In genomic region chr16:53159781-53160436, GRCh38 we compare ENCODE assay signal across 8 cellular contexts.
DNase-seq lines count a peak whose midpoint lies in the region; ATAC-seq and TF ChIP-seq lines count a peak whose summit lies in the region.

No MANE protein-coding gene starts in this region.

- POLR2A ChIA-PET in HEK293T (lab: Yijun Ruan, JAX): no interaction called here

- H3K9ac ChIP-seq in liver (ENCODE audit: low read depth in 1 of 2, low read length in 2 of 2): no peak overlapping the region

- intact Hi-C loops in aorta (cut with DNase I): loop anchor here in 1 of 2 donors (5.0 kb wide), 1 partner anchor 103 kb away; no protein-coding TSS in a partner anchor

- peaks cover 2 to 22% (median 18%) of the 10 kb centered on the region in 4 donors for H3K36me3 ChIP-seq in liver (ENCODE audit: control insufficient read depth in 4 of 4, insufficient read depth in 3 of 4, low read depth in 1 of 4, low read length in 3 of 4)
- H3K36me3 ChIP-seq in aorta (ENCODE audit: control insufficient read depth in 1 of 2, insufficient read depth in 2 of 2, low read length in 1 of 2): peaks cover 2 to 3% of the 10 kb centered on the region in 2 donors

- H3K27ac Mint-ChIP-seq in activated naive CD4-positive, alpha-beta T cell treated with anti-CD3 and anti-CD28 coated beads, Interleukin-2, amount 50 U/mL, for 72 hours: no peak overlapping the region

- ATAC-seq in activated naive CD4-positive, alpha-beta T cell treated with anti-CD3 and anti-CD28 coated beads, Interleukin-2, amount 50 U/mL, for 72 hours: peak; percentile 61 to 67
- ATAC-seq in aorta (ENCODE audit: low FRiP score): peak; percentile 70
- no peak for ATAC-seq in GM19023 (IDR thresholded peaks at IDR 0.05; ENCODE audit: unreplicated experiment)

- peak in 1 of 2 donors; percentile 9 for DNase-seq in activated naive CD4-positive, alpha-beta T cell treated with anti-CD3 and anti-CD28 coated beads, Interleukin-2, amount 50 U/mL, for 72 hours (ENCODE audit: low spot score in 2 of 2)
- no peak for DNase-seq in activated naive CD4-positive, alpha-beta T cell treated with anti-CD3 and anti-CD28 coated beads, Interleukin-2, amount 50 U/mL, for 16 hours
- DNase-seq in HEK293T (ENCODE audit: extremely low spot score): peak; percentile 40
- DNase-seq in NCI-H748 treated with DMSO at 0.1 percent for 48 hours (lab: John Stamatoyannopoulos, UW): peak; percentile 3
- DNase-seq in cardiac fibroblast (ENCODE audit: low read depth in 2 of 2): peak; percentile 75 to 77
- no peak for DNase-seq in aorta

- CTCF ChIA-PET in HEK293T (lab: Yijun Ruan, JAX): no interaction called here

- H3K4me3 ChIP-seq in cardiac fibroblast (replicated peaks in 1 of 2; ENCODE audit: low read depth in 2 of 2, low read length in 2 of 2) (no peak overlapping the region), liver (ENCODE audit: low read depth in 1 of 3, low read length in 3 of 3) (no peak overlapping the region), aorta (ENCODE audit: low read length in 2 of 2) (no peak overlapping the region)

- peaks cover 9 to 15% of the 10 kb centered on the region in 2 donors for H3K36me3 Mint-ChIP-seq in activated naive CD4-positive, alpha-beta T cell treated with anti-CD3 and anti-CD28 coated beads, Interleukin-2, amount 50 U/mL, for 72 hours

- H3K27ac ChIP-seq in liver (ENCODE audit: low read depth in 1 of 2, low read length in 2 of 2): no peak overlapping the region
- peak overlapping the region in 1 of 2 donors; percentile 19 for H3K27ac ChIP-seq in aorta (ENCODE audit: low read depth in 1 of 2, low read length in 2 of 2)

- no peaks in the 10 kb centered on the region for H3K27me3 ChIP-seq in liver (ENCODE audit: control insufficient read depth in 4 of 4, insufficient read depth in 4 of 4, low read length in 3 of 4)
- H3K27me3 ChIP-seq in aorta (ENCODE audit: control insufficient read depth in 1 of 2, insufficient read depth in 2 of 2, low read length in 1 of 2): no peaks in the 10 kb centered on the region

- no peaks in the 10 kb centered on the region for H3K9me3 Mint-ChIP-seq in activated naive CD4-positive, alpha-beta T cell treated with anti-CD3 and anti-CD28 coated beads, Interleukin-2, amount 50 U/mL, for 72 hours

- H3K4me1 ChIP-seq in liver (ENCODE audit: control insufficient read depth in 4 of 4, insufficient read depth in 4 of 4, low read length in 3 of 4): no peaks in the 10 kb centered on the region
- H3K4me1 ChIP-seq in aorta (ENCODE audit: control insufficient read depth in 1 of 2, insufficient read depth in 2 of 2, low read length in 2 of 2): peaks cover 0 to 2% of the 10 kb centered on the region in 2 donors

- TF ChIP-seq RAD21 in liver (IDR thresholded peaks at IDR 0.05): peak; percentile 73 to 78

- 62% methylated on average over 6 of the region's 6 CpGs for WGBS in liver
- 54 to 57% methylated on average over 6 of the region's 6 CpGs for WGBS in aorta, 2 donors

- peak; percentile 67 for TF ChIP-seq CTCF in cardiac fibroblast (IDR thresholded peaks at IDR 0.05; ENCODE audit: low read depth, low read length)
- TF ChIP-seq CTCF in liver (IDR thresholded peaks at IDR 0.05; ENCODE audit: low read depth, low read length, missing input control): peak; percentile 55

- no peaks in the 10 kb centered on the region for H3K9me3 ChIP-seq in liver (ENCODE audit: control insufficient read depth in 4 of 4, low read length in 3 of 4)
- H3K9me3 ChIP-seq in aorta (ENCODE audit: control insufficient read depth, low read length): no peaks in the 10 kb centered on the region

TF ChIP-seq in HEK293T, 16 proteins besides CTCF, POLR2A, EP300 and RAD21:
- TF ChIP-seq NFRKB (IDR thresholded peaks at IDR 0.05) (no peak), PKNOX1 (IDR thresholded peaks at IDR 0.05) (no peak), SP1 (IDR thresholded peaks at IDR 0.05) (no peak), ZNF384 (IDR thresholded peaks at IDR 0.05) (no peak), TARDBP (IDR thresholded peaks at IDR 0.05) (no peak), ARNT (IDR thresholded peaks at IDR 0.05) (no peak), SUZ12 (IDR thresholded peaks at IDR 0.05) (no peak), LEF1 (IDR thresholded peaks at IDR 0.05; ENCODE audit: borderline replicate concordance) (no peak), FOXK2 (IDR thresholded peaks at IDR 0.05) (no peak), FOXM1 (IDR thresholded peaks at IDR 0.05; ENCODE audit: borderline replicate concordance) (no peak), L3MBTL2 (conservative IDR thresholded peaks at IDR 0.05) (no peak), ELF4 (IDR thresholded peaks at IDR 0.05) (no peak), HDGF (IDR thresholded peaks at IDR 0.05; ENCODE audit: borderline replicate concordance) (no peak), CTBP1 (IDR thresholded peaks at IDR 0.05; ENCODE audit: borderline replicate concordance) (no peak), BHLHE40 (IDR thresholded peaks at IDR 0.05; ENCODE audit: borderline replicate concordance) (no peak), FOXA1 (IDR thresholded peaks at IDR 0.05) (no peak)

TF ChIP-seq in liver, 16 proteins besides CTCF, POLR2A, EP300 and RAD21:
- TF ChIP-seq MAX (IDR thresholded peaks at IDR 0.05) (no peak), HNF4G (IDR thresholded peaks at IDR 0.05) (no peak), YY1 (IDR thresholded peaks at IDR 0.05) (no peak), RXRA (IDR thresholded peaks at IDR 0.05) (peak; percentile 11 to 78), HNF4A (conservative IDR thresholded peaks at IDR 0.05) (peak; percentile 6 to 52), JUND (IDR thresholded peaks at IDR 0.05) (no peak), GABPA (IDR thresholded peaks at IDR 0.05 in 1 of 2, conservative IDR thresholded peaks at IDR 0.05 in 1 of 2) (no peak), NR2F2 (IDR thresholded peaks at IDR 0.05) (peak; percentile 89)
TF ChIP-seq in liver: peak in this region for 3.

Comparison
In these comparisons a context has a peak if more than half of its experiments do, and no peak if none do; other contexts are left out.
1. DNase-seq: peak in HEK293T (single experiment), NCI-H748 treated with DMSO at 0.1 percent for 48 hours (single experiment) and cardiac fibroblast (2 of 2); none in activated naive CD4-positive, alpha-beta T cell treated with anti-CD3 and anti-CD28 coated beads, Interleukin-2, amount 50 U/mL, for 16 hours (single experiment) and aorta (0 of 2).